9 cellular contexts compared by ENCODE assay signal in genomic region chr3:58034738-58035511, GRCh38. TPM values are rescaled to one million over a fixed set of nuclear protein-coding genes. Genes with fewer than 3 reads are reported as not detected.
A peak's percentile ranks its signal among the peaks of the same experiment; 100 is the strongest.
DNase-seq lines count a peak whose midpoint lies in the region; ATAC-seq, FAIRE-seq and TF ChIP-seq lines count a peak whose summit lies in the region.
"Had no signal": no experiment of that assay in that cellular context is flagged by ENCODE, and none has a peak within 500 bp of the region (broad histone marks: within the 10 kb centered on the region; RNA-seq: fewer than 3 reads in every experiment).

No MANE protein-coding gene starts in this region.

- DNase-seq in GM19239 (ENCODE audit: insufficient read length, low spot score) (peak; percentile 75), nephron progenitor cell (no peak), NCI-H1694 (lab: John Stamatoyannopoulos, UW) (no peak), retina (no peak), RPMI8226 (no peak)
- DNase-seq in activated CD8-positive, alpha-beta T cell treated with anti-CD3 and anti-CD28 coated beads, Interleukin-2, amount 10 ng/mL, durations not matched to agents 7 days and 5 days = peak; percentile 60
- DNase-seq: pancreas had no signal

- peaks cover 37% of the 10 kb centered on the region for H3K4me1 Mint-ChIP-seq in activated CD8-positive, alpha-beta T cell treated with anti-CD3 and anti-CD28 coated beads, Interleukin-2, amount 10 ng/mL, durations not matched to agents 7 days and 5 days (ENCODE audit: low read depth)
- peaks cover 79% of the 10 kb centered on the region for H3K4me1 Mint-ChIP-seq in nephron progenitor cell

- POLR2A ChIA-PET in activated CD8-positive, alpha-beta T cell treated with anti-CD3 and anti-CD28 coated beads, Interleukin-2, amount 10 ng/mL, durations not matched to agents 7 days and 5 days (lab: Charles Lee) = interaction anchor here (0.6 to 0.7 kb wide), 2 partner anchors 32 to 61 kb away, joined by 3 read pairs; no protein-coding TSS in a partner anchor

- CTCF ChIA-PET in activated CD8-positive, alpha-beta T cell treated with anti-CD3 and anti-CD28 coated beads, Interleukin-2, amount 10 ng/mL, durations not matched to agents 7 days and 5 days (lab: Charles Lee) = interaction anchor here (0.7 to 1.6 kb wide), 6 partner anchors 15 to 182 kb away, joined by 3 to 11 read pairs (median 4); partner anchors contain the start of gene FLNB

- peaks cover 46% of the 10 kb centered on the region; the same call in 1 of the 2 replicates for H4K20me1 ChIP-seq in BLaER1

- peaks cover 55% of the 10 kb centered on the region for H3K4me1 ChIP-seq in BLaER1

- H3K27me3 Mint-ChIP-seq in activated CD8-positive, alpha-beta T cell treated with anti-CD3 and anti-CD28 coated beads, Interleukin-2, amount 10 ng/mL, durations not matched to agents 7 days and 5 days (ENCODE audit: low read depth) = peaks cover 4% of the 10 kb centered on the region
- H3K27me3 Mint-ChIP-seq in nephron progenitor cell (ENCODE audit: low read depth, poor library complexity) = no peaks in the 10 kb centered on the region

- H3K9ac ChIP-seq in BLaER1 = no peak overlapping the region

- no peak overlapping the region for H3K4me3 ChIP-seq in BLaER1
- H3K4me3 ChIP-seq: pancreas had no signal

- H3K36me3 ChIP-seq in BLaER1 = no peaks in the 10 kb centered on the region; the same call in 1 of the 2 replicates
- H3K36me3 ChIP-seq: pancreas had no signal

- 0 out of 2 replicates have a peak overlapping the region, but pooled peaks have one; percentile 1 for H3K27ac ChIP-seq in BLaER1

- H3K4me3 Mint-ChIP-seq in activated CD8-positive, alpha-beta T cell treated with anti-CD3 and anti-CD28 coated beads, Interleukin-2, amount 10 ng/mL, durations not matched to agents 7 days and 5 days = no peak overlapping the region
- no peak overlapping the region for H3K4me3 Mint-ChIP-seq in nephron progenitor cell

- TF ChIP-seq CTCF in nephron progenitor cell (IDR thresholded peaks at IDR 0.05) = no peak

- ATAC-seq in HG03095 (IDR thresholded peaks at IDR 0.05; ENCODE audit: unreplicated experiment) = peak; percentile 97
- ATAC-seq in activated CD8-positive, alpha-beta T cell treated with anti-CD3 and anti-CD28 coated beads, Interleukin-2, amount 10 ng/mL, durations not matched to agents 7 days and 5 days = peak; percentile 97

- H3K9me3 Mint-ChIP-seq in activated CD8-positive, alpha-beta T cell treated with anti-CD3 and anti-CD28 coated beads, Interleukin-2, amount 10 ng/mL, durations not matched to agents 7 days and 5 days (ENCODE audit: insufficient read depth) = no peaks in the 10 kb centered on the region
- H3K9me3 Mint-ChIP-seq in nephron progenitor cell = no peaks in the 10 kb centered on the region

- H3K27ac Mint-ChIP-seq in activated CD8-positive, alpha-beta T cell treated with anti-CD3 and anti-CD28 coated beads, Interleukin-2, amount 10 ng/mL, durations not matched to agents 7 days and 5 days = peak overlapping the region; percentile 28
- peak overlapping the region; percentile 96 for H3K27ac Mint-ChIP-seq in nephron progenitor cell

- H3K36me3 Mint-ChIP-seq in activated CD8-positive, alpha-beta T cell treated with anti-CD3 and anti-CD28 coated beads, Interleukin-2, amount 10 ng/mL, durations not matched to agents 7 days and 5 days (ENCODE audit: low read depth) = peaks cover 4% of the 10 kb centered on the region
- H3K36me3 Mint-ChIP-seq in nephron progenitor cell (ENCODE audit: low read depth) = peaks cover 11% of the 10 kb centered on the region

- no peaks in the 10 kb centered on the region for H3K27me3 ChIP-seq in BLaER1
- H3K27me3 ChIP-seq: pancreas had no signal

- peak; percentile 90 for FAIRE-seq in GM19239 (lab: Jason Lieb, UNC)
- FAIRE-seq: pancreas had no signal

- no peaks in the 10 kb centered on the region for H3K9me3 ChIP-seq in BLaER1
- H3K9me3 ChIP-seq: pancreas had no signal

- H3K4me2 ChIP-seq in BLaER1 = peak overlapping the region; percentile 21

RNA-seq across cellular contexts. Expression of gene FLNB, which starts 26.7 kb away (rescaled TPM):
- 10 to 100 TPM; 14.1 to 15.9 TPM for total RNA-seq in activated CD8-positive, alpha-beta T cell treated with anti-CD3 and anti-CD28 coated beads, Interleukin-2, amount 10 ng/mL, durations not matched to agents 7 days and 5 days

Comparison
In these comparisons a context has a peak if more than half of its experiments do, and no peak if none do; other contexts are left out.
1. DNase-seq: peak in GM19239 (single experiment) and activated CD8-positive, alpha-beta T cell treated with anti-CD3 and anti-CD28 coated beads, Interleukin-2, amount 10 ng/mL, durations not matched to agents 7 days and 5 days (single experiment); none in nephron progenitor cell (single experiment), NCI-H1694 (single experiment), retina (single experiment) and RPMI8226 (single experiment).